Comparison of ENCODE assay signal across 22 cellular contexts in the genomic region with DNA sequence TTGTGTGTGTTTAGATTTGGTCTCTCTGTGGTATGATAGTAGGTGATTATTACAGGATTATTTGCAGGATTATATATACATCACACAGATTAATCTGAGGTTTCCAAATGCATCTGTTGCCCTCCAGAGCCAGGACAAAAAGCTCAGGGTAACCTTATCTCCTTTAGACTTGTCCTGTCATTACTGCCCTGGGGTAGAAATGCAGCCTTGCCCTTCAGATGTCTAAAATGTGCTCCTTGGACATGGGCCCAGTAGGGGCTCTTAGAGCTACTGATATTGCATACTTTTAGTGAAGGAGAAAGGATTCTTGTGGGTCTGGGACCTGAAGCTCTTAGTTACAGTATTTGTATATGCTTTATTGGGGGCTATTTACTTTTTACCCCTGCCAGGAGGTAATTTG.
"Had no signal": no experiment of that assay in that cellular context is flagged by ENCODE, and none has a peak within 500 bp of the region (broad histone marks: within the 10 kb centered on the region; RNA-seq: fewer than 3 reads in every experiment).

No MANE protein-coding gene starts in this region.

- FAIRE-seq: HTR-8/SVneo, RCC 7860 had no signal

- DNase-seq: KBM-7, MV-4-11, NCI-H1092, NCI-H1105 treated with DMSO at 0.1 percent for 48 hours, NCI-H1417 treated with DMSO at 0.1 percent for 48 hours, NCI-H146, NCI-H1694 treated with DMSO at 0.1 percent for 48 hours, NCI-H1930, NCI-H2081, NCI-H2107, NCI-H2227 treated with DMSO at 0.1 percent for 48 hours, NCI-H526, Right ventricle myocardium superior, RPMI8226, SIG-M5, SW 1271, T-cell had no signal

- H3K27ac ChIP-seq: HL-60, SJSA1, SK-N-MC had no signal

- ATAC-seq: T-cell had no signal

- H3K4me3 ChIP-seq: SJSA1, SK-N-MC had no signal

- H3K9me3 ChIP-seq: SJSA1 had no signal

- H3K36me3 ChIP-seq: SJSA1 had no signal

- H3K27me3 ChIP-seq: SJSA1 had no signal

- H3K4me1 ChIP-seq: SJSA1 had no signal
